Comparison of ENCODE assay signal across 8 cellular contexts in genomic region chr20:63708301-63709148, GRCh38. TPM values are rescaled to one million over a fixed set of nuclear protein-coding genes. Genes with fewer than 3 reads are reported as not detected.
DNase-seq lines count a peak whose midpoint lies in the region; ATAC-seq, FAIRE-seq and TF ChIP-seq lines count a peak whose summit lies in the region.

No MANE protein-coding gene starts in this region.

- ATAC-seq in HG02678 (IDR thresholded peaks at IDR 0.05; ENCODE audit: unreplicated experiment) (peak; percentile 7), GM21390 (IDR thresholded peaks at IDR 0.05; ENCODE audit: unreplicated experiment) (no peak)

- no peak overlapping the region for H4K91ac ChIP-seq in neuronal stem cell (ENCODE audit: low read depth, low read length, poor library complexity)

- peak overlapping the region; percentile 82 for H4K8ac ChIP-seq in neuronal stem cell (ENCODE audit: low read depth, low read length)

- peak overlapping the region; percentile 98 for H3K9ac ChIP-seq in neuronal stem cell (ENCODE audit: low read depth, low read length, poor library complexity)

- peak overlapping the region; percentile 82 for H3K14ac ChIP-seq in neuronal stem cell (ENCODE audit: low read length)

- peaks cover 30% of the 10 kb centered on the region for H3K79me1 ChIP-seq in neuronal stem cell (ENCODE audit: low read depth, low read length)

- no peaks in the 10 kb centered on the region for H3K27me3 ChIP-seq in neuronal stem cell (ENCODE audit: control insufficient read depth in 3 of 3, insufficient read depth in 3 of 3, low read depth in 1 of 3, low read length in 3 of 3)

- H3K4me3 ChIP-seq in fibroblast of the aortic adventitia (ENCODE audit: low read depth, low read length) (peak overlapping the region; percentile 84), neuronal stem cell (ENCODE audit: low read length in 2 of 2) (peak overlapping the region; percentile 91)

- H3K27ac ChIP-seq in VCaP (peak overlapping the region; percentile 96), neuronal stem cell (replicated peaks; ENCODE audit: low read length) (no peak overlapping the region)

- DNase-seq in GM12891 (ENCODE audit: insufficient read length, low spot score) = no peak
- no peak for DNase-seq in fibroblast of the aortic adventitia (ENCODE audit: low read depth)
- DNase-seq in neuronal stem cell (ENCODE audit: low spot score) = no peak
- DNase-seq in NCI-H446 treated with DMSO at 0.1 percent for 48 hours (lab: John Stamatoyannopoulos, UW) = no peak
- no peak for DNase-seq in pons (ENCODE audit: low spot score)

- no peak overlapping the region for H2BK15ac ChIP-seq in neuronal stem cell (ENCODE audit: low read length)

- H3K23ac ChIP-seq in neuronal stem cell (ENCODE audit: low read depth, low read length, poor library complexity) = peak overlapping the region; percentile 99

- no peak for TF ChIP-seq POLR2A in GM12891 (IDR thresholded peaks at IDR 0.05; ENCODE audit: low read depth, low read length)

- peak overlapping the region; percentile 94 for H3K4me2 ChIP-seq in neuronal stem cell (ENCODE audit: insufficient read depth, low read length, poor library complexity, severe bottlenecking)

- H3K4me1 ChIP-seq in neuronal stem cell (ENCODE audit: control insufficient read depth in 2 of 2, insufficient read depth in 1 of 2, low read depth in 1 of 2, low read length in 2 of 2) = peaks cover 12 to 13% of the 10 kb centered on the region in 2 donors

- peaks cover 37 to 77% of the 10 kb centered on the region in 2 donors for H3K36me3 ChIP-seq in neuronal stem cell (replicated peaks in 1 of 2; ENCODE audit: control insufficient read depth in 2 of 2, insufficient read depth in 2 of 2, low read length in 2 of 2)

- peak; percentile 28 for FAIRE-seq in GM12891 (lab: Jason Lieb, UNC)

- H3K9me3 ChIP-seq in neuronal stem cell (replicated peaks in 1 of 2; ENCODE audit: control insufficient read depth in 2 of 2, insufficient read depth in 1 of 2, low read depth in 1 of 2, low read length in 2 of 2) = peaks cover 0 to 16% of the 10 kb centered on the region in 2 donors

- peak overlapping the region; percentile 95 for H2AK5ac ChIP-seq in neuronal stem cell (ENCODE audit: low read depth, low read length)

- no peak overlapping the region for H2BK12ac ChIP-seq in neuronal stem cell (ENCODE audit: low read length)

- WGBS in neuronal stem cell (ENCODE audit: extremely low coverage in 2 of 2, insufficient read length in 2 of 2, insufficient replicate concordance in 1 of 2), 2 donors = no CpG with 5 or more reads among the region's 67 CpGs

- H2BK5ac ChIP-seq in neuronal stem cell (ENCODE audit: low read length) = peak overlapping the region; percentile 53

- TF ChIP-seq CTCF in VCaP (conservative IDR thresholded peaks at IDR 0.05) (no peak), fibroblast of the aortic adventitia (IDR thresholded peaks at IDR 0.05; ENCODE audit: insufficient read depth, low read length) (no peak)

- peak overlapping the region; percentile 86 for H2AFZ ChIP-seq in neuronal stem cell (ENCODE audit: low read length)

- peak overlapping the region; percentile 96 for H3K18ac ChIP-seq in neuronal stem cell (ENCODE audit: low read length)

- peak overlapping the region; percentile 61 for H2BK120ac ChIP-seq in neuronal stem cell (ENCODE audit: low read depth, low read length)

- H3K4ac ChIP-seq in neuronal stem cell (ENCODE audit: low read length) = no peak overlapping the region

TF ChIP-seq in GM12891, 5 proteins besides CTCF, POLR2A, EP300 and RAD21:
- TF ChIP-seq POLR2AphosphoS5 (IDR thresholded peaks at IDR 0.05; ENCODE audit: low read depth, low read length) (no peak), PAX5 (IDR thresholded peaks at IDR 0.05; ENCODE audit: insufficient read depth, low read length, severe bottlenecking) (no peak), POU2F2 (IDR thresholded peaks at IDR 0.05; ENCODE audit: low read depth, low read length) (no peak)

RNA-seq across cellular contexts. Expression of gene ZGPAT, which starts 0.7 kb away (rescaled TPM):
- 17.1 TPM for polyA plus RNA-seq in GM12891 (2012; ENCODE audit: low read depth, missing spikeins)
- 11.8 and 15.8 TPM in 2 replicates for total RNA-seq in fibroblast of the aortic adventitia (ENCODE audit: low replicate concordance)
- polyA plus RNA-seq in neuronal stem cell (2013, experiment 1 of 2) = 11.0 TPM
- 11.0 TPM for polyA plus RNA-seq in neuronal stem cell (2013, experiment 2 of 2)

RNA-seq across cellular contexts. Expression of gene ARFRP1, which starts 0.7 kb away (rescaled TPM):
- 26.5 TPM for polyA plus RNA-seq in GM12891 (2012; ENCODE audit: low read depth, missing spikeins)
- 25.7 and 30.6 TPM in 2 replicates for total RNA-seq in fibroblast of the aortic adventitia (ENCODE audit: low replicate concordance)
- 8.8 TPM for polyA plus RNA-seq in neuronal stem cell (2013, experiment 1 of 2)
- 8.0 TPM for polyA plus RNA-seq in neuronal stem cell (2013, experiment 2 of 2)

RNA-seq across cellular contexts. Expression of gene TNFRSF6B, which starts 12.1 kb away (rescaled TPM):
- polyA plus RNA-seq in GM12891 (2012; ENCODE audit: low read depth, missing spikeins) = 0.51 TPM
- 0.36 TPM in 1 of 2 replicates, not detected in the other for total RNA-seq in fibroblast of the aortic adventitia (ENCODE audit: low replicate concordance)
- polyA plus RNA-seq in neuronal stem cell (2013, experiment 1 of 2) = 0.70 TPM
- 0.90 TPM for polyA plus RNA-seq in neuronal stem cell (2013, experiment 2 of 2)

RNA-seq across cellular contexts. Expression of gene LIME1, which starts 27.9 kb away (rescaled TPM):
- 12.0 TPM for polyA plus RNA-seq in GM12891 (2012; ENCODE audit: low read depth, missing spikeins)
- 1.7 and 2.1 TPM in 2 replicates for total RNA-seq in fibroblast of the aortic adventitia (ENCODE audit: low replicate concordance)
- polyA plus RNA-seq in neuronal stem cell (2013, experiment 1 of 2) = 3.2 TPM
- polyA plus RNA-seq in neuronal stem cell (2013, experiment 2 of 2) = 2.9 TPM

RNA-seq across cellular contexts. Expression of gene SLC2A4RG, which starts 31.1 kb away (rescaled TPM):
- 23.9 TPM for polyA plus RNA-seq in GM12891 (2012; ENCODE audit: low read depth, missing spikeins)
- 31.9 and 39.2 TPM in 2 replicates for total RNA-seq in fibroblast of the aortic adventitia (ENCODE audit: low replicate concordance)
- 43.6 TPM for polyA plus RNA-seq in neuronal stem cell (2013, experiment 1 of 2)
- 43.1 TPM for polyA plus RNA-seq in neuronal stem cell (2013, experiment 2 of 2)
